In the genomic region with DNA sequence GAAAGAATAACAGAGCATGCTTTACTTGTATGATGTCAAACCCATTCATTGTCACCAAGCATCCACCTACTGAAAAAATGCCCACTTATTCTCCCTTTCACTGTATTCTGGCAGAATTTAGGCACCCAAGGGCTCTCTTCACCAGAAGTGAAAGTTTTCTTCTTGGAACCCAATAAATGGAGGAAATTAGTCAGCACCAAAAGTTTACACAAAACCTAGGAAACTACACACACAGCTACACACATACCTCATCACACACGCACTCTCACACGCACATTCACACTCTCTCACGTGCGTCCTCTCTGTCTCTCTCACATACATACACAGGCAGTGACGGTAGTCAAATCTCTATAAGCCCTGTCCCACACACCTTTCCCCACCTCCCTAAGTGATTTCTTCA, we compare ENCODE assay signal across 8 cellular contexts. TPM values are rescaled to one million over a fixed set of nuclear protein-coding genes. Genes with fewer than 3 reads are reported as not detected.
A peak's percentile ranks its signal among the peaks of the same experiment; 100 is the strongest.
DNase-seq lines count a peak whose midpoint lies in the region; ATAC-seq and TF ChIP-seq lines count a peak whose summit lies in the region.

No MANE protein-coding gene starts in this region.

- H3K9me3 Mint-ChIP-seq in type B pancreatic cell = peaks cover 5% of the 10 kb centered on the region

- H3K4me1 ChIP-seq in HEK293 (ENCODE audit: control insufficient read depth, insufficient read depth, low read length) (no peaks in the 10 kb centered on the region), osteoblast (ENCODE audit: insufficient read depth, low read length) (peaks cover 24% of the 10 kb centered on the region)

- H3K4me3 Mint-ChIP-seq in type B pancreatic cell = no peak overlapping the region

- H4K20me1 ChIP-seq in osteoblast (ENCODE audit: insufficient read depth, low read length) = no peaks in the 10 kb centered on the region

- H3K36me3 ChIP-seq in HEK293 (ENCODE audit: control insufficient read depth in 2 of 2, insufficient read depth in 1 of 2, low read length in 2 of 2) (peaks cover 0 to 7% of the 10 kb centered on the region in 2 experiments; a peak in 2 of 3 replicates), osteoblast (ENCODE audit: insufficient read depth, low read length) (no peaks in the 10 kb centered on the region)

- peaks cover 4% of the 10 kb centered on the region for H3K27me3 Mint-ChIP-seq in type B pancreatic cell

- CTCF ChIA-PET in HEK293 (lab: Yijun Ruan, JAX) = interaction anchor here (0.6 to 5.2 kb wide), 4 partner anchors 15 to 300 kb away, joined by 3 to 59 read pairs (median 6); partner anchors contain the start of gene C1orf52

- H3K4me1 Mint-ChIP-seq in type B pancreatic cell (ENCODE audit: unreplicated experiment) = no peaks in the 10 kb centered on the region

- H2AFZ ChIP-seq in osteoblast (ENCODE audit: low read length) = no peak overlapping the region

- no peak overlapping the region for H3K4me2 ChIP-seq in osteoblast (ENCODE audit: insufficient read depth, low read length)

- H3K27ac ChIP-seq in HEK293 (ENCODE audit: extremely low read depth, low read depth, low read length) = no peak overlapping the region
- peak overlapping the region; percentile 23 for H3K27ac ChIP-seq in osteoblast (ENCODE audit: low read depth, low read length)

- no peak overlapping the region for H3K27ac Mint-ChIP-seq in type B pancreatic cell

- no peaks in the 10 kb centered on the region for H3K79me2 ChIP-seq in osteoblast (ENCODE audit: insufficient read depth, low read length)

- TF ChIP-seq CTCF in HEK293 (tag by site-specific recombination; IDR thresholded peaks at IDR 0.05) = no peak
- TF ChIP-seq CTCF in osteoblast (IDR thresholded peaks at IDR 0.05; ENCODE audit: extremely low read depth, low read depth, low read length) = no peak
- no peak for TF ChIP-seq CTCF in type B pancreatic cell (conservative IDR thresholded peaks at IDR 0.05)

- DNase-seq in M059J (ENCODE audit: low read depth) (peak; percentile 46), osteoblast (ENCODE audit: insufficient read length, low spot score, missing footprints) (no peak), germinal center (ENCODE audit: low spot score) (no peak), type B pancreatic cell (ENCODE audit: extremely low spot score, unreplicated experiment) (no peak), NCI-H446 treated with DMSO at 0.1 percent for 48 hours (lab: John Stamatoyannopoulos, UW) (no peak), NCI-H748 (lab: John Stamatoyannopoulos, UW; ENCODE audit: unreplicated experiment) (no peak)

- POLR2A ChIA-PET in HEK293 (lab: Yijun Ruan, JAX) = no interaction called here

- H3K9me3 ChIP-seq in HEK293 (ENCODE audit: control insufficient read depth, insufficient read depth, low read depth, low read length) = no peaks in the 10 kb centered on the region
- H3K9me3 ChIP-seq in osteoblast (ENCODE audit: low read depth, low read length) = no peaks in the 10 kb centered on the region

- H3K4me3 ChIP-seq in HEK293 (ENCODE audit: low read depth, low read length) (no peak overlapping the region), osteoblast (ENCODE audit: insufficient read depth, low read length) (no peak overlapping the region)

- no peaks in the 10 kb centered on the region for H3K36me3 Mint-ChIP-seq in type B pancreatic cell

- no peaks in the 10 kb centered on the region for H3K27me3 ChIP-seq in osteoblast (ENCODE audit: insufficient read depth, low read length)

- ATAC-seq in GM18907 (IDR thresholded peaks at IDR 0.05; ENCODE audit: unreplicated experiment) = peak; percentile 80

TF ChIP-seq in HEK293, 187 proteins besides CTCF, POLR2A, EP300 and RAD21:
- TF ChIP-seq ZBTB17 (tag by site-specific recombination; IDR thresholded peaks at IDR 0.05) = no peak
- TF ChIP-seq PRDM1 (tag by site-specific recombination; IDR thresholded peaks at IDR 0.05) = peak; percentile 24; the same call in 1 of the 2 replicates

RNA-seq across cellular contexts. Expression of gene MCOLN2, which starts 37.6 kb away (rescaled TPM):
- 7.7 and 9.6 TPM in 2 replicates for total RNA-seq in M059J (2014; rRNA removed; shearing (Covaris generic))
- total RNA-seq in osteoblast (0.88 and 1.8 TPM in 2 replicates), type B pancreatic cell (ENCODE audit: low replicate concordance) (0.19 and 0.31 TPM in 2 replicates)
